Comparison of ENCODE assay signal across 11 cellular contexts in genomic region chr16:4345439-4346204, GRCh38. TPM values are rescaled to one million over a fixed set of nuclear protein-coding genes. Genes with fewer than 3 reads are reported as not detected.
DNase-seq lines count a peak whose midpoint lies in the region; ATAC-seq lines count a peak whose summit lies in the region.
"Had no signal": no experiment of that assay in that cellular context is flagged by ENCODE, and none has a peak within 500 bp of the region (broad histone marks: within the 10 kb centered on the region; RNA-seq: fewer than 3 reads in every experiment).

No MANE protein-coding gene starts in this region.

- H3K9me3 Mint-ChIP-seq in natural killer cell treated with Interleukin-12 subunit alpha and Interleukin-12 subunit beta and Interleukin-15 and Interleukin-18, amount 100 ng/mL, for 72 hours = no peaks in the 10 kb centered on the region
- H3K9me3 Mint-ChIP-seq: activated naive CD8-positive, alpha-beta T cell treated with anti-CD3 and anti-CD28 coated beads, Interleukin-2, amount 10 ng/mL, durations not matched to agents 7 days and 5 days had no signal

- DNase-seq in COLO668 (lab: John Stamatoyannopoulos, UW; ENCODE audit: unreplicated experiment) = peak; percentile 65
- DNase-seq in NCI-H146 treated with DMSO at 0.1 percent for 48 hours (lab: John Stamatoyannopoulos, UW; ENCODE audit: unreplicated experiment) = peak; percentile 31
- peak; percentile 65 for DNase-seq in amniotic epithelial cell (ENCODE audit: low read depth)
- DNase-seq in natural killer cell treated with Interleukin-12 subunit alpha and Interleukin-12 subunit beta and Interleukin-15 and Interleukin-18, amount 100 ng/mL, for 72 hours (ENCODE audit: low spot score) = no peak
- DNase-seq in occipital lobe (lab: John Stamatoyannopoulos, UW) = no peak
- no peak for DNase-seq in NCI-H2081 treated with DMSO at 0.1 percent for 48 hours (lab: John Stamatoyannopoulos, UW)
- DNase-seq in NCI-H2081 (lab: John Stamatoyannopoulos, UW) = no peak
- DNase-seq: activated naive CD8-positive, alpha-beta T cell treated with anti-CD3 and anti-CD28 coated beads, Interleukin-2, amount 10 ng/mL, durations not matched to agents 7 days and 5 days; effector memory CD4-positive, alpha-beta T cell; stimulated activated CD4-positive, alpha-beta T cell treated with anti-CD3 and anti-CD28 coated beads, Interleukin-1b, Interleukin-23, amount 100 ng/mL, for 48 hours had no signal

- H3K36me3 Mint-ChIP-seq in natural killer cell treated with Interleukin-12 subunit alpha and Interleukin-12 subunit beta and Interleukin-15 and Interleukin-18, amount 100 ng/mL, for 72 hours = no peaks in the 10 kb centered on the region

- H3K4me1 Mint-ChIP-seq in natural killer cell treated with Interleukin-12 subunit alpha and Interleukin-12 subunit beta and Interleukin-15 and Interleukin-18, amount 100 ng/mL, for 72 hours (ENCODE audit: low read depth in 2 of 2) = peaks cover 4 to 23% of the 10 kb centered on the region in 2 donors

- peak; percentile 41 to 54 for ATAC-seq in natural killer cell treated with Interleukin-12 subunit alpha and Interleukin-12 subunit beta and Interleukin-15 and Interleukin-18, amount 100 ng/mL, for 72 hours
- no peak for ATAC-seq in GM19467 (IDR thresholded peaks at IDR 0.05; ENCODE audit: unreplicated experiment)

- no peak overlapping the region for H3K4me3 Mint-ChIP-seq in natural killer cell treated with Interleukin-12 subunit alpha and Interleukin-12 subunit beta and Interleukin-15 and Interleukin-18, amount 100 ng/mL, for 72 hours
- H3K4me3 Mint-ChIP-seq: activated naive CD8-positive, alpha-beta T cell treated with anti-CD3 and anti-CD28 coated beads, Interleukin-2, amount 10 ng/mL, durations not matched to agents 7 days and 5 days had no signal

- H3K27ac Mint-ChIP-seq in natural killer cell treated with Interleukin-12 subunit alpha and Interleukin-12 subunit beta and Interleukin-15 and Interleukin-18, amount 100 ng/mL, for 72 hours = peak overlapping the region in 1 of 2 donors; percentile 53

- H3K27me3 Mint-ChIP-seq in natural killer cell treated with Interleukin-12 subunit alpha and Interleukin-12 subunit beta and Interleukin-15 and Interleukin-18, amount 100 ng/mL, for 72 hours = no peaks in the 10 kb centered on the region
- H3K27me3 Mint-ChIP-seq: activated naive CD8-positive, alpha-beta T cell treated with anti-CD3 and anti-CD28 coated beads, Interleukin-2, amount 10 ng/mL, durations not matched to agents 7 days and 5 days had no signal

RNA-seq across cellular contexts. Expression of gene PAM16, which starts 5.5 kb away (rescaled TPM):
- total RNA-seq in natural killer cell treated with Interleukin-12 subunit alpha and Interleukin-12 subunit beta and Interleukin-15 and Interleukin-18, amount 100 ng/mL, for 72 hours = 100 to 1,000 TPM in 1 of 2 donors, 10 to 100 TPM in 1; 59.0 to 114 TPM
- 21.2 TPM for total RNA-seq in occipital lobe

RNA-seq across cellular contexts. Expression of gene VASN, which starts 26.0 kb away (rescaled TPM):
- under 1 TPM in 1 of 2 donors, not detected in 1; 0.33 TPM for total RNA-seq in natural killer cell treated with Interleukin-12 subunit alpha and Interleukin-12 subunit beta and Interleukin-15 and Interleukin-18, amount 100 ng/mL, for 72 hours
- total RNA-seq in occipital lobe = 2.5 TPM

RNA-seq across cellular contexts. Expression of gene GLIS2, which starts 29.8 kb away (rescaled TPM):
- under 1 TPM; 0.31 to 0.43 TPM for total RNA-seq in natural killer cell treated with Interleukin-12 subunit alpha and Interleukin-12 subunit beta and Interleukin-15 and Interleukin-18, amount 100 ng/mL, for 72 hours
- 5.1 TPM for total RNA-seq in occipital lobe

Comparison
In these comparisons a context has a peak if more than half of its experiments do, and no peak if none do; other contexts are left out.
1. DNase-seq: peak in COLO668 (single experiment), NCI-H146 treated with DMSO at 0.1 percent for 48 hours (single experiment) and amniotic epithelial cell (single experiment); none in natural killer cell treated with Interleukin-12 subunit alpha and Interleukin-12 subunit beta and Interleukin-15 and Interleukin-18, amount 100 ng/mL, for 72 hours (single experiment), occipital lobe (single experiment), NCI-H2081 treated with DMSO at 0.1 percent for 48 hours (single experiment) and NCI-H2081 (0 of 2).